In the genomic region with DNA sequence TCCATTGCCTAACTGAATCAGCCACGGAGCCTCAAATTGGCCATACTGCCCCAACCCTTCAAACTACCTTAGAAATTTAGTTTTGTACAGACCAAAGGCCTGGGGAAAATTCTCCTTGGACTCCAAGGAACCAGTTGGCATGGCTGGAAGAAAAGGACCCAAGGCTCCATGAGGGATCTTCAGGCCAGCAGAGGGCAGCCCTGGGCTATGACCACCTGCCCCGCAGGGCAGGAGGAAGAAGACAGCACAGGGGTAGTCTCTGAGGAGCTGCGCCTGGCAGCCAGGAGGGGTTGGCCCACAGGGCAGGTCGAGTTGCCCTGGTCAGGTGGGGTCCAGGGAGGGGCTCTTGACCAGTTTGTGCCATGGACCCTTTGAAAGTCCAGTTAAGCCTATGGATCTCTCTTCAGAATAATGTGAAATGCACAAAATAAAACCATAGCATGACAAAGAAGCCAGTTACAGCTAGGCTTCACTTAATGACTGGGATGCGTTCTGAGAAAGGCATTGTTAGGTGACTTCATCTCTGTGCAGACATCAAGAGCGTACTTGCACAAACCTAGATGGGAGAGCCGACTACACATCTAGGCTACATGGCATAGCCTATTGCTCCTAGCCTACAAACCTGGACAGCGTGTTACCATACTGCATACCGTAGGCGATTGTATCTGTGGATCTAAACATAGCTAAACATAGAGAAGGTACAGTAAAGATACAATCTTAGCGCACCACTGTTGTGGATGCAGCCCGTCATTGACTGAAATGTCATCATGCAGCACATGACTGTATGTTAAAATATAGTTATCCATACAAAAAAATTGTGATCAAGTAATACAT, we compare ENCODE assay signal across 8 cellular contexts. TPM values are rescaled to one million over a fixed set of nuclear protein-coding genes. Genes with fewer than 3 reads are reported as not detected.
A peak's percentile ranks its signal among the peaks of the same experiment; 100 is the strongest.
DNase-seq lines count a peak whose midpoint lies in the region; ATAC-seq and TF ChIP-seq lines count a peak whose summit lies in the region.

No MANE protein-coding gene starts in this region.

- H3K9me3 Mint-ChIP-seq in activated CD8-positive, alpha-beta T cell treated with anti-CD3 and anti-CD28 coated beads for 36 hours = no peaks in the 10 kb centered on the region

- CTCF ChIA-PET in activated CD8-positive, alpha-beta T cell treated with anti-CD3 and anti-CD28 coated beads for 36 hours (lab: Charles Lee) = interaction anchor here (0.6 to 5.3 kb wide), 8 partner anchors 9 to 132 kb away, joined by 3 to 46 read pairs (median 3); no protein-coding TSS in a partner anchor

- peak; percentile 90 for ATAC-seq in activated CD8-positive, alpha-beta T cell treated with anti-CD3 and anti-CD28 coated beads for 36 hours
- no peak for ATAC-seq in GM18505 (IDR thresholded peaks at IDR 0.05; ENCODE audit: unreplicated experiment)

- no peak overlapping the region for H3K27ac Mint-ChIP-seq in activated CD8-positive, alpha-beta T cell treated with anti-CD3 and anti-CD28 coated beads for 36 hours

- H3K27me3 Mint-ChIP-seq in activated CD8-positive, alpha-beta T cell treated with anti-CD3 and anti-CD28 coated beads for 36 hours = peaks cover 7% of the 10 kb centered on the region

- no peak for TF ChIP-seq POLR2A in GM18505 (IDR thresholded peaks at IDR 0.05; ENCODE audit: borderline replicate concordance, extremely low read depth, insufficient read depth, insufficient read length)

- no peak overlapping the region for H3K4me3 Mint-ChIP-seq in activated CD8-positive, alpha-beta T cell treated with anti-CD3 and anti-CD28 coated beads for 36 hours

- intact Hi-C loops in activated CD8-positive, alpha-beta T cell treated with anti-CD3 and anti-CD28 coated beads for 36 hours (cut with micrococcal nuclease) = no loop called here

- H3K27ac ChIP-seq in 22Rv1 = no peak overlapping the region

- TF ChIP-seq CTCF in 22Rv1 (IDR thresholded peaks at IDR 0.05) (peak; percentile 92), GM10266 (IDR thresholded peaks at IDR 0.05; ENCODE audit: control insufficient read depth, insufficient read depth, low read depth, missing control alignments) (peak; percentile 65)
- peak; percentile 60 for TF ChIP-seq CTCF in activated CD8-positive, alpha-beta T cell treated with anti-CD3 and anti-CD28 coated beads for 36 hours (IDR thresholded peaks at IDR 0.05)

- POLR2A ChIA-PET in activated CD8-positive, alpha-beta T cell treated with anti-CD3 and anti-CD28 coated beads for 36 hours (lab: Charles Lee) = no interaction called here

- H3K36me3 Mint-ChIP-seq in activated CD8-positive, alpha-beta T cell treated with anti-CD3 and anti-CD28 coated beads for 36 hours (ENCODE audit: low read depth) = no peaks in the 10 kb centered on the region

- no peaks in the 10 kb centered on the region for H3K4me1 Mint-ChIP-seq in activated CD8-positive, alpha-beta T cell treated with anti-CD3 and anti-CD28 coated beads for 36 hours (ENCODE audit: low read depth)

- peak; percentile 78 for DNase-seq in GM10266 (ENCODE audit: extremely low spot score)
- peak; percentile 43 for DNase-seq in NCI-H2107 treated with DMSO at 0.1 percent for 48 hours (lab: John Stamatoyannopoulos, UW; ENCODE audit: unreplicated experiment)
- DNase-seq in activated CD8-positive, alpha-beta T cell treated with anti-CD3 and anti-CD28 coated beads for 36 hours = peak; percentile 68
- DNase-seq in fibroblast of peridontal ligament (ENCODE audit: extremely low read depth) = peak; percentile 40
- DNase-seq in nucleus accumbens (lab: John Stamatoyannopoulos, UW) = peak in 38 of 56 donors; percentile 3 to 69 (median 20)
- no peak for DNase-seq in middle frontal gyrus (ENCODE audit: extremely low spot score, low spot score)

RNA-seq across cellular contexts. Expression of gene CACNA1S, which starts 26.1 kb away (rescaled TPM):
- total RNA-seq in activated CD8-positive, alpha-beta T cell treated with anti-CD3 and anti-CD28 coated beads for 36 hours = not detected

RNA-seq across cellular contexts. Expression of gene ASCL5, which starts 40.9 kb away (rescaled TPM):
- total RNA-seq in activated CD8-positive, alpha-beta T cell treated with anti-CD3 and anti-CD28 coated beads for 36 hours = under 1 TPM; 0.29 to 0.36 TPM
